In the genomic region with DNA sequence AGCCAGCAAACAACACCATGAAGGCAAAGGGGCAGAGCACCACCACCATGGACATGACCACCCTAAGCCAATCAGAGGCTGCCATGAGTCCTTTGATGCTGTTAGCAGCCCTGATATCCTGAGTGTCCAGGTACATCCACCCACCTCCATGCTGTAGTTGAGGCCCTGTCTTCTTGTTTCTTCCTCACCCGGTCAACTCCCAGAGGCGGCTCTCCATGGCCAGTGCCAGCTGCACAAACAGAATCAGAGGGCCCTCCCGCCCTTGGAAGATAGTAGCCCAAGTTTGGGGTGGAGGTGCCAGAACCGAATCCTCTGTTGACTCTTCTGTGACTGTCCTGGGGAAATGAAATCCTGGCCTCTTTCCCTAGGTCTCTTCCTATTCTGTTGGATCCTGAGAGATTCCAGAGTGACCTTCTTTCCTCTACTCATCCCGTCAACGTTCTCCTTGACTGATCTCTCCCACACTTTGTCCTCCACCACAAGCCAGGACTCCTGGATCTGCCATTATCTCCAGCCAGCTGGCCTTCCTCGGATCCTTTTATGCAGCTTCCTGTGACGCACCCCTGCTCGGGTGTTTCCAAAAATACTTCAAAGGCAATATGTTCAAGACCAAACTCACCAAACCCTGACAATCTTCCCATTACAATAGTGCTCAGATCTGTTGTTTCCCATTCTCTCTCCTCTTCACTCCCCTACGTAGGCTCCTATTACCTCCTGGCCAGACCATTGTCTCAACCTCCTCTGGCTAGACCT, we compare ENCODE assay signal across 20 cellular contexts.
"Had no signal": no experiment of that assay in that cellular context is flagged by ENCODE, and none has a peak within 500 bp of the region (broad histone marks: within the 10 kb centered on the region; RNA-seq: fewer than 3 reads in every experiment).

No MANE protein-coding gene starts in this region.

- H3K4me1 ChIP-seq: breast epithelium, lower lobe of right lung, right lobe of liver, upper lobe of left lung had no signal

- H3K36me3 Mint-ChIP-seq: activated naive CD8-positive, alpha-beta T cell treated with anti-CD3 and anti-CD28 coated beads, Interleukin-2, amount 10 ng/mL, durations not matched to agents 7 days and 5 days; naive thymus-derived CD4-positive, alpha-beta T cell had no signal

- H3K4me3 Mint-ChIP-seq: activated naive CD8-positive, alpha-beta T cell treated with anti-CD3 and anti-CD28 coated beads, Interleukin-2, amount 10 ng/mL, durations not matched to agents 7 days and 5 days; naive thymus-derived CD4-positive, alpha-beta T cell; T-helper 2 cell treated with Interferon-gamma antibody and Interleukin-4, amounts not matched to agents 5 μg/mL and 100 μg/mL, for 36 hours had no signal

- H3K9me3 ChIP-seq: breast epithelium, gastrocnemius medialis, lower lobe of right lung, neutrophil, right lobe of liver, suprapubic skin, upper lobe of left lung had no signal

- H3K9me3 Mint-ChIP-seq: activated naive CD8-positive, alpha-beta T cell treated with anti-CD3 and anti-CD28 coated beads, Interleukin-2, amount 10 ng/mL, durations not matched to agents 7 days and 5 days; naive thymus-derived CD4-positive, alpha-beta T cell; T-helper 2 cell treated with Interferon-gamma antibody and Interleukin-4, amounts not matched to agents 5 μg/mL and 100 μg/mL, for 36 hours had no signal

- H3K4me2 ChIP-seq: hepatocyte had no signal

- H3K27me3 ChIP-seq: breast epithelium, gastrocnemius medialis, hepatocyte, right lobe of liver, suprapubic skin, upper lobe of left lung had no signal

- H3K4me1 Mint-ChIP-seq: activated naive CD8-positive, alpha-beta T cell treated with anti-CD3 and anti-CD28 coated beads, Interleukin-2, amount 10 ng/mL, durations not matched to agents 7 days and 5 days had no signal

- H3K79me2 ChIP-seq: hepatocyte had no signal

- H2AFZ ChIP-seq: hepatocyte had no signal

- H3K27ac Mint-ChIP-seq: activated naive CD8-positive, alpha-beta T cell treated with anti-CD3 and anti-CD28 coated beads, Interleukin-2, amount 10 ng/mL, durations not matched to agents 7 days and 5 days; naive thymus-derived CD4-positive, alpha-beta T cell; T-helper 2 cell treated with Interferon-gamma antibody and Interleukin-4, amounts not matched to agents 5 μg/mL and 100 μg/mL, for 36 hours had no signal

- H3K27ac ChIP-seq: breast epithelium, gastrocnemius medialis, hepatocyte, lower lobe of right lung, neutrophil, right lobe of liver, suprapubic skin, upper lobe of left lung had no signal

- ATAC-seq: gastrocnemius medialis; lower lobe of right lung; naive thymus-derived CD4-positive, alpha-beta T cell; right lobe of liver had no signal

- H3K4me3 ChIP-seq: breast epithelium, gastrocnemius medialis, hepatocyte, lower lobe of right lung, right lobe of liver, suprapubic skin, upper lobe of left lung had no signal

- DNase-seq: activated CD4-positive, alpha-beta T cell treated with anti-CD3 and anti-CD28 coated beads, Interleukin-2, amount 50 U/mL, for 48 hours; activated CD4-positive, CD25-positive, alpha-beta regulatory T cell treated with anti-CD3 and anti-CD28 coated beads, Interleukin-2, amount 50 U/mL, for 72 hours; activated gamma-delta T cell treated with Interleukin-2 at 50 U/mL for 16 hours; activated naive CD8-positive, alpha-beta T cell treated with anti-CD3 and anti-CD28 coated beads, Interleukin-2, amount 10 ng/mL, durations not matched to agents 7 days and 5 days; activated T-cell treated with anti-CD3 and anti-CD28 coated beads, Interleukin-2, amount 50 U/mL, for 48 hours; aorta; gastrocnemius medialis; lower lobe of right lung; midbrain; naive thymus-derived CD4-positive, alpha-beta T cell; stimulated activated CD4-positive, alpha-beta T cell treated with anti-CD3 and anti-CD28 coated beads, Interleukin-2, amount 100 ng/mL, for 48 hours; stimulated activated naive CD4-positive, alpha-beta T cell treated with Interleukin-2 at 50 U/mL for 16 hours; SW 1271; upper lobe of left lung had no signal

- H3K36me3 ChIP-seq: breast epithelium, gastrocnemius medialis, lower lobe of right lung, neutrophil, right lobe of liver, suprapubic skin, upper lobe of left lung had no signal
